ENCODE assay signal across 31 cellular contexts in the genomic region with DNA sequence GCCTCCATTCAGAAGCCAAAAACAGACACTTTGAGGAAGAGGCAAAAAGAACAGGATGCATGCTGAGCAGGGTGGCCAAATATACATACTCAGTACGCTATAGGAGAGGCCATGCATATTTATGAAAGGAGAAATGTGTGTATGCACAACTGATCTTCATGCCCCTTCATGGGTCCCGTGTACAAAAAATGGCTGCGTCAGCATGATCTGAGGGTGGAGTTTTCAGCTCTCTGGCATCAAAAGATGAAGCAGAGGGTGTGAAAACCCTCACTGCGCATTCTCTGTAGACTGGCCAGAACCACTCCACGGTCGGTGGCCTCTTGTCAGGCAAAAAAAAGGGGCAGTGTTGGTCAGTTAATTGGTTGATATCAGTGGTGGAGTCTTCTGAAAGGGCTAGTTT. TPM values are rescaled to one million over a fixed set of nuclear protein-coding genes. Genes with fewer than 3 reads are reported as not detected.
"Had no signal": no experiment of that assay in that cellular context is flagged by ENCODE, and none has a peak within 500 bp of the region (broad histone marks: within the 10 kb centered on the region; RNA-seq: fewer than 3 reads in every experiment).

No MANE protein-coding gene starts in this region.

- H3K9me3 ChIP-seq: colonic mucosa, esophagus squamous epithelium, left lung, lower lobe of right lung, mucosa of descending colon had no signal

- H3K27ac Mint-ChIP-seq: dendritic cell treated with granulocyte-macrophage colony-stimulating factor and Interleukin-4, amounts not matched to agents 40 ng/mL and 50 ng/mL, for 4 days; effector memory CD8-positive, alpha-beta T cell; endodermal cell; mesothelial cell of epicardium; naive B cell had no signal

- H3K27me3 Mint-ChIP-seq: dendritic cell treated with granulocyte-macrophage colony-stimulating factor and Interleukin-4, amounts not matched to agents 40 ng/mL and 50 ng/mL, for 4 days; effector memory CD8-positive, alpha-beta T cell; naive B cell had no signal

- H3K4me1 ChIP-seq: colonic mucosa, esophagus squamous epithelium, foreskin keratinocyte, heart right ventricle, left lung, lower lobe of right lung had no signal

- FAIRE-seq: endometrium, frontal cortex, islet of Langerhans, keratinocyte had no signal

- H3K9me3 Mint-ChIP-seq: dendritic cell treated with granulocyte-macrophage colony-stimulating factor and Interleukin-4, amounts not matched to agents 40 ng/mL and 50 ng/mL, for 4 days; effector memory CD8-positive, alpha-beta T cell had no signal

- H3K4me3 Mint-ChIP-seq: dendritic cell treated with granulocyte-macrophage colony-stimulating factor and Interleukin-4, amounts not matched to agents 40 ng/mL and 50 ng/mL, for 4 days; effector memory CD8-positive, alpha-beta T cell; endodermal cell; mesothelial cell of epicardium had no signal

- H3K36me3 ChIP-seq: colonic mucosa had no signal

- ATAC-seq: effector memory CD8-positive, alpha-beta T cell; esophagus mucosa; foreskin keratinocyte; heart right ventricle; left cardiac atrium; left lung; left ventricle myocardium superior; lower lobe of right lung; mucosa of descending colon had no signal

- H3K27ac ChIP-seq: colonic mucosa, epithelial cell of prostate, esophagus squamous epithelium, foreskin keratinocyte, heart right ventricle, left lung, lower lobe of right lung had no signal

- DNase-seq: colonic mucosa; cortex of kidney; effector CD8-positive, alpha-beta T cell; effector memory CD8-positive, alpha-beta T cell; endodermal cell; erythroblast; esophagus squamous epithelium; foreskin keratinocyte; glutamatergic neuron; head of caudate nucleus; heart right ventricle; hippocampal formation; left cardiac atrium; left lung; left ventricle myocardium superior; lower lobe of right lung; mesenchymal stem cell; mucosa of descending colon; naive B cell had no signal

- H3K4me1 Mint-ChIP-seq: endodermal cell, mesothelial cell of epicardium, naive B cell had no signal

- H3K4me3 ChIP-seq: colonic mucosa, esophagus squamous epithelium, heart right ventricle, left lung, lower lobe of right lung, mucosa of descending colon had no signal

- H3K27me3 ChIP-seq: colonic mucosa, esophagus squamous epithelium, foreskin keratinocyte, heart right ventricle, left lung had no signal

RNA-seq across cellular contexts. Expression of a gene that starts 35.4 kb away (rescaled TPM):
- total RNA-seq: esophagus mucosa, esophagus squamous epithelium, foreskin keratinocyte, glomerular endothelial cell, kidney epithelial cell, left ventricle myocardium superior, lower leg skin, mesenteric fat pad had no signal
- polyA plus RNA-seq: foreskin keratinocyte had no signal
